In the genomic region with DNA sequence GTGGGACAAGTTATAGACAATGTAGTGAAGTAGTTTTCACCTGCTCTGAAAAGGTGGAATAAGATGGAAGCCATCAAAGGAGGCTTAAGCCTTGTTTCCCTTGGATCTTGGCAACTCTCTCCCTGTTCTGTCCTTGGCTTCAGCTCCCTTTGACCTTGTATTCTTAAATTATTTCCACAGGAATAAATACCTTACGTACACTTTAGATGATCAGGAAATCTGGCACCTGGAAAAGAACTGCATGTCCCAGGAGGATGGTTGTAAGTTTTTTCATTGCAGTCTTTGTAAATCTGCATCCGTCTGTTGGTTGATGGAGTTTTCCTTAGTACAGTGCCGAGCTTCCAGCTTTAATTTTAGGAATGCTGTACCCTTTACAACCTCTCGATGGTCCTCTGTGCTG, we compare ENCODE assay signal across 10 cellular contexts.
"Had no signal": no experiment of that assay in that cellular context is flagged by ENCODE, and none has a peak within 500 bp of the region (broad histone marks: within the 10 kb centered on the region; RNA-seq: fewer than 3 reads in every experiment).

No MANE protein-coding gene starts in this region.

- H3K4me1 ChIP-seq: right lobe of liver had no signal

- ATAC-seq: activated CD8-positive, alpha-beta memory T cell treated with anti-CD3 and anti-CD28 coated beads, Interleukin-2, amount 10 ng/mL, durations not matched to agents 7 days and 5 days had no signal

- H3K27ac ChIP-seq: right lobe of liver had no signal

- H3K36me3 ChIP-seq: right lobe of liver had no signal

- H3K9me3 ChIP-seq: esophagus muscularis mucosa, right lobe of liver, stomach had no signal

- H3K27me3 ChIP-seq: esophagus muscularis mucosa, right lobe of liver, stomach had no signal

- DNase-seq: activated CD4-positive, alpha-beta memory T cell treated with anti-CD3 and anti-CD28 coated beads for 36 hours; activated CD8-positive, alpha-beta memory T cell treated with anti-CD3 and anti-CD28 coated beads, Interleukin-2, amount 10 ng/mL, durations not matched to agents 7 days and 5 days; activated naive CD4-positive, alpha-beta T cell treated with anti-CD3 and anti-CD28 coated beads, Interleukin-2, amount 10 ng/mL, durations not matched to agents 7 days and 5 days; activated T-cell treated with anti-CD3 and anti-CD28 coated beads, Interleukin-2, amount 50 U/mL, for 1 hour; caudate nucleus; midbrain; right lobe of liver; stomach; T-helper 9 cell had no signal

- H3K4me3 ChIP-seq: esophagus muscularis mucosa, right lobe of liver, stomach had no signal
